20 cellular contexts compared by ENCODE assay signal in genomic region chr19:47070756-47071155, GRCh38. TPM values are rescaled to one million over a fixed set of nuclear protein-coding genes. Genes with fewer than 3 reads are reported as not detected.
DNase-seq lines count a peak whose midpoint lies in the region; ATAC-seq and TF ChIP-seq lines count a peak whose summit lies in the region.
"Had no signal": no experiment of that assay in that cellular context is flagged by ENCODE, and none has a peak within 500 bp of the region (broad histone marks: within the 10 kb centered on the region; RNA-seq: fewer than 3 reads in every experiment).

No MANE protein-coding gene starts in this region.

- DNase-seq in CD4-positive, CD25-positive, alpha-beta regulatory T cell: no peak
- DNase-seq in GM23338 (ENCODE audit: low spot score): no peak
- no peak for DNase-seq in chondrocyte (ENCODE audit: low spot score)
- DNase-seq in neural progenitor cell (ENCODE audit: low spot score): no peak
- no peak for DNase-seq in GM23248
- no peak for DNase-seq in right atrium auricular region (ENCODE audit: low spot score)
- DNase-seq in T-helper 17 cell: no peak
- DNase-seq: CD4-positive, alpha-beta memory T cell; DND-41; Kasumi-1; NCI-H1694; NCI-H2081; NCI-H2171; NCI-H345; NCI-H524; NCI-H774; Peyer's patch had no signal

- H3K27ac ChIP-seq in CD4-positive, CD25-positive, alpha-beta regulatory T cell (ENCODE audit: insufficient read depth, low read length, poor library complexity, severe bottlenecking): no peak overlapping the region
- H3K27ac ChIP-seq in GM23338 (ENCODE audit: low read depth) (peak overlapping the region; percentile 26; the same call in 1 of the 2 replicates), neural progenitor cell (no peak overlapping the region), GM23248 (no peak overlapping the region), right atrium auricular region (no peak overlapping the region)
- H3K27ac ChIP-seq: Peyer's patch had no signal

- H3K9me2 ChIP-seq in GM23338 (ENCODE audit: insufficient read depth) (no peaks in the 10 kb centered on the region), GM23248 (ENCODE audit: insufficient read depth) (no peaks in the 10 kb centered on the region)

- H3K79me2 ChIP-seq in GM23338 (replicated peaks; ENCODE audit: insufficient read depth) (peaks cover 14% of the 10 kb centered on the region; the same call in 1 of the 2 replicates), neural progenitor cell (ENCODE audit: low read depth) (peaks cover 5% of the 10 kb centered on the region), GM23248 (ENCODE audit: insufficient read depth) (peaks cover 32% of the 10 kb centered on the region; the same call in 1 of the 2 replicates)

- H3K27me3 Mint-ChIP-seq in CD4-positive, CD25-positive, alpha-beta regulatory T cell: no peaks in the 10 kb centered on the region
- H3K27me3 Mint-ChIP-seq in GM23338 (ENCODE audit: insufficient read depth, low read depth, poor library complexity): peaks cover 23% of the 10 kb centered on the region
- H3K27me3 Mint-ChIP-seq in chondrocyte (ENCODE audit: low read depth): no peaks in the 10 kb centered on the region
- peaks cover 4% of the 10 kb centered on the region for H3K27me3 Mint-ChIP-seq in neural progenitor cell (ENCODE audit: insufficient read depth, low read depth)
- H3K27me3 Mint-ChIP-seq in T-helper 17 cell: no peaks in the 10 kb centered on the region
- H3K27me3 Mint-ChIP-seq: CD4-positive, alpha-beta memory T cell had no signal

- no peak overlapping the region for H3K9ac ChIP-seq in neural progenitor cell
- no peak overlapping the region for H3K9ac ChIP-seq in GM23248

- ATAC-seq in CD4-positive, CD25-positive, alpha-beta regulatory T cell (ENCODE audit: low read depth in 2 of 2): no peak
- no peak for ATAC-seq in GM23338
- ATAC-seq in T-helper 17 cell: no peak
- ATAC-seq in GM18519 (IDR thresholded peaks at IDR 0.05; ENCODE audit: low FRiP score, unreplicated experiment): no peak
- ATAC-seq: GM12878 had no signal

- H2AFZ ChIP-seq in GM23338 (no peak overlapping the region), neural progenitor cell (replicated peaks) (no peak overlapping the region), GM23248 (no peak overlapping the region)

- no peaks in the 10 kb centered on the region for H3K9me3 ChIP-seq in CD4-positive, CD25-positive, alpha-beta regulatory T cell (ENCODE audit: control insufficient read depth in 2 of 2, low read length in 2 of 2)
- H3K9me3 ChIP-seq in neural progenitor cell (ENCODE audit: low read depth) (no peaks in the 10 kb centered on the region), GM23248 (ENCODE audit: low read depth) (no peaks in the 10 kb centered on the region), right atrium auricular region (no peaks in the 10 kb centered on the region), T-helper 17 cell (ENCODE audit: control insufficient read depth, low read length, poor library complexity, severe bottlenecking) (no peaks in the 10 kb centered on the region)
- H3K9me3 ChIP-seq: HAP-1, Peyer's patch had no signal

- H3K36me3 ChIP-seq in CD4-positive, CD25-positive, alpha-beta regulatory T cell (ENCODE audit: control insufficient read depth, insufficient read depth, low read length): peaks cover 80% of the 10 kb centered on the region
- H3K36me3 ChIP-seq in GM23338 (ENCODE audit: insufficient read depth) (peaks cover 6% of the 10 kb centered on the region; the same call in 1 of the 2 replicates), neural progenitor cell (no peaks in the 10 kb centered on the region), GM23248 (ENCODE audit: low read depth) (peaks cover 5% of the 10 kb centered on the region; the same call in 1 of the 2 replicates), right atrium auricular region (peaks cover 62% of the 10 kb centered on the region)

- no peaks in the 10 kb centered on the region for H3K4me1 ChIP-seq in CD4-positive, CD25-positive, alpha-beta regulatory T cell (ENCODE audit: control insufficient read depth, insufficient read depth, low read length, poor library complexity, severe bottlenecking)
- no peaks in the 10 kb centered on the region for H3K4me1 ChIP-seq in GM23338 (ENCODE audit: insufficient read depth)
- no peaks in the 10 kb centered on the region for H3K4me1 ChIP-seq in neural progenitor cell
- H3K4me1 ChIP-seq in GM23248 (ENCODE audit: insufficient read depth): no peaks in the 10 kb centered on the region
- peaks cover 0 to 7% of the 10 kb centered on the region in 2 donors for H3K4me1 ChIP-seq in right atrium auricular region
- H3K4me1 ChIP-seq: HAP-1, Peyer's patch had no signal

- H3K27ac Mint-ChIP-seq in CD4-positive, CD25-positive, alpha-beta regulatory T cell: peak overlapping the region in 2 of 3 donors; percentile 54 to 80
- H3K27ac Mint-ChIP-seq in GM23338 (0 out of 2 replicates have a peak overlapping the region, but pooled peaks have one; percentile 52), chondrocyte (ENCODE audit: unreplicated experiment) (peak overlapping the region; percentile 43), neural progenitor cell (peak overlapping the region; percentile 21), T-helper 17 cell (no peak overlapping the region)

- H3K27me3 ChIP-seq in CD4-positive, CD25-positive, alpha-beta regulatory T cell (ENCODE audit: control insufficient read depth, insufficient read depth, low read length): no peaks in the 10 kb centered on the region
- H3K27me3 ChIP-seq in GM23338 (ENCODE audit: insufficient read depth): no peaks in the 10 kb centered on the region
- no peaks in the 10 kb centered on the region for H3K27me3 ChIP-seq in neural progenitor cell
- no peaks in the 10 kb centered on the region for H3K27me3 ChIP-seq in GM23248 (replicated peaks; ENCODE audit: insufficient read depth)
- no peaks in the 10 kb centered on the region for H3K27me3 ChIP-seq in right atrium auricular region
- H3K27me3 ChIP-seq: Peyer's patch had no signal

- no peaks in the 10 kb centered on the region for H3K9me3 Mint-ChIP-seq in CD4-positive, CD25-positive, alpha-beta regulatory T cell
- H3K9me3 Mint-ChIP-seq in GM23338 (no peaks in the 10 kb centered on the region), chondrocyte (ENCODE audit: low read depth) (no peaks in the 10 kb centered on the region), neural progenitor cell (no peaks in the 10 kb centered on the region)
- H3K9me3 Mint-ChIP-seq: CD4-positive, alpha-beta memory T cell had no signal

- peaks cover 0 to 13% (median 6%) of the 10 kb centered on the region in 4 donors for H3K4me1 Mint-ChIP-seq in CD4-positive, CD25-positive, alpha-beta regulatory T cell
- H3K4me1 Mint-ChIP-seq in GM23338 (no peaks in the 10 kb centered on the region; the same call in 2 of the 3 replicates), chondrocyte (ENCODE audit: low read depth) (no peaks in the 10 kb centered on the region), neural progenitor cell (peaks cover 3% of the 10 kb centered on the region), T-helper 17 cell (peaks cover 11% of the 10 kb centered on the region)

- in situ Hi-C loops in GM23248 (cut with MboI): no loop called here

- no peak overlapping the region for H3K4me3 Mint-ChIP-seq in CD4-positive, CD25-positive, alpha-beta regulatory T cell
- no peak overlapping the region for H3K4me3 Mint-ChIP-seq in GM23338
- no peak overlapping the region for H3K4me3 Mint-ChIP-seq in chondrocyte (ENCODE audit: unreplicated experiment)
- H3K4me3 Mint-ChIP-seq in neural progenitor cell: no peak overlapping the region
- no peak overlapping the region for H3K4me3 Mint-ChIP-seq in T-helper 17 cell
- H3K4me3 Mint-ChIP-seq: CD4-positive, alpha-beta memory T cell had no signal

- TF ChIP-seq CTCF in GM23338 (conservative IDR thresholded peaks at IDR 0.05; ENCODE audit: low read depth in 2 of 2): 0 out of 4 replicates have a peak, but pooled peaks of 1 of the 2 experiments have one; percentile 8
- no peak for TF ChIP-seq CTCF in chondrocyte (IDR thresholded peaks at IDR 0.05)
- no peak for TF ChIP-seq CTCF in neural progenitor cell (IDR thresholded peaks at IDR 0.05)
- TF ChIP-seq CTCF in right atrium auricular region (IDR thresholded peaks at IDR 0.05): no peak

- H3F3A ChIP-seq in GM23338 (replicated peaks; ENCODE audit: low read depth): peaks cover 2% of the 10 kb centered on the region; the same call in 1 of the 2 replicates
- H3F3A ChIP-seq in neural progenitor cell (ENCODE audit: low read depth): no peaks in the 10 kb centered on the region
- no peaks in the 10 kb centered on the region for H3F3A ChIP-seq in GM23248 (ENCODE audit: insufficient read depth)

- H3K4me2 ChIP-seq in GM23338 (no peak overlapping the region), neural progenitor cell (no peak overlapping the region), GM23248 (ENCODE audit: unreplicated experiment) (no peak overlapping the region)

- WGBS in GM23248 (ENCODE audit: low coverage in 1 of 2, low lambda C conversion rate in 2 of 2, missing lambda C conversion rate in 2 of 2), 2 experiments: 91% methylated on average over 17 to 18 of the region's 18 CpGs

- peaks cover 37% of the 10 kb centered on the region for H4K20me1 ChIP-seq in GM23338 (replicated peaks; ENCODE audit: insufficient read depth)
- peaks cover 36% of the 10 kb centered on the region for H4K20me1 ChIP-seq in neural progenitor cell (ENCODE audit: low read depth)
- H4K20me1 ChIP-seq in GM23248 (ENCODE audit: insufficient read depth): no peaks in the 10 kb centered on the region

- no peak overlapping the region for H3K4me3 ChIP-seq in CD4-positive, CD25-positive, alpha-beta regulatory T cell (ENCODE audit: low read depth, low read length)
- H3K4me3 ChIP-seq in GM23338: no peak overlapping the region
- no peak overlapping the region for H3K4me3 ChIP-seq in neural progenitor cell
- H3K4me3 ChIP-seq in GM23248: no peak overlapping the region
- no peak overlapping the region for H3K4me3 ChIP-seq in right atrium auricular region
- H3K4me3 ChIP-seq: GM12878, HAP-1, Peyer's patch had no signal

- peaks cover 36% of the 10 kb centered on the region for H3K36me3 Mint-ChIP-seq in CD4-positive, CD25-positive, alpha-beta regulatory T cell
- H3K36me3 Mint-ChIP-seq in GM23338 (ENCODE audit: low read depth): peaks cover 65% of the 10 kb centered on the region
- H3K36me3 Mint-ChIP-seq in chondrocyte (ENCODE audit: low read depth): peaks cover 22% of the 10 kb centered on the region
- peaks cover 25% of the 10 kb centered on the region for H3K36me3 Mint-ChIP-seq in neural progenitor cell
- H3K36me3 Mint-ChIP-seq in T-helper 17 cell (ENCODE audit: low read depth): peaks cover 2% of the 10 kb centered on the region

RNA-seq across cellular contexts. Expression of gene TMEM160, which starts 22.3 kb away (rescaled TPM):
- total RNA-seq in CD4-positive, CD25-positive, alpha-beta regulatory T cell: 27.4 TPM
- polyA plus RNA-seq in CD4-positive, CD25-positive, alpha-beta regulatory T cell: 100 to 1,000 TPM; 101 to 160 (median 144) TPM
- total RNA-seq in GM23338 (2014; rRNA removed; shearing (Covaris generic)): 53.0 and 60.4 TPM in 2 replicates
- polyA plus RNA-seq in GM23338 (2016; fragmentation: Nextera tagmentation; extraction: Ambion mirVana): 251 and 255 TPM in 2 replicates
- 35.8 to 37.6 TPM (median 37.3 TPM) in 3 replicates for total RNA-seq in chondrocyte
- 8.0 and 66.2 TPM in 2 replicates for total RNA-seq in neural progenitor cell (ENCODE audit: low replicate concordance)
- 21.7 and 23.8 TPM in 2 replicates for total RNA-seq in GM23248 (2014; rRNA removed; shearing (Covaris generic))
- 57.8 and 64.1 TPM in 2 replicates for polyA plus RNA-seq in GM23248 (2016; fragmentation: Nextera tagmentation; extraction: Ambion mirVana)
- total RNA-seq in right atrium auricular region: 10 to 100 TPM; 47.8 to 51.0 TPM
- 10 to 100 TPM; 22.2 to 26.1 TPM for total RNA-seq in T-helper 17 cell

RNA-seq across cellular contexts. Expression of gene ZC3H4, which starts 42.8 kb away (rescaled TPM):
- 84.7 TPM for total RNA-seq in CD4-positive, CD25-positive, alpha-beta regulatory T cell
- under 1 TPM; 0.58 to 0.84 (median 0.69) TPM for polyA plus RNA-seq in CD4-positive, CD25-positive, alpha-beta regulatory T cell
- total RNA-seq in GM23338 (2014; rRNA removed; shearing (Covaris generic)): 33.8 and 36.9 TPM in 2 replicates
- 26.7 and 29.4 TPM in 2 replicates for polyA plus RNA-seq in GM23338 (2016; fragmentation: Nextera tagmentation; extraction: Ambion mirVana)
- total RNA-seq in chondrocyte: 43.5 to 54.2 TPM (median 46.2 TPM) in 3 replicates
- total RNA-seq in neural progenitor cell (ENCODE audit: low replicate concordance): 19.1 and 29.1 TPM in 2 replicates
- total RNA-seq in GM23248 (2014; rRNA removed; shearing (Covaris generic)): 9.1 and 9.9 TPM in 2 replicates
- 6.0 and 7.0 TPM in 2 replicates for polyA plus RNA-seq in GM23248 (2016; fragmentation: Nextera tagmentation; extraction: Ambion mirVana)
- total RNA-seq in right atrium auricular region: 10 to 100 TPM; 15.4 to 18.0 TPM
- total RNA-seq in T-helper 17 cell: 10 to 100 TPM; 58.4 to 60.7 TPM

RNA-seq across cellular contexts. Expression of gene NPAS1, which starts 51.1 kb away (rescaled TPM):
- total RNA-seq in CD4-positive, CD25-positive, alpha-beta regulatory T cell: 1.5 TPM
- polyA plus RNA-seq in CD4-positive, CD25-positive, alpha-beta regulatory T cell: under 1 TPM in 1 of 4 donors, not detected in 3; 0.53 TPM
- total RNA-seq in GM23338 (2014; rRNA removed; shearing (Covaris generic)): 5.0 and 5.6 TPM in 2 replicates
- polyA plus RNA-seq in GM23338 (2016; fragmentation: Nextera tagmentation; extraction: Ambion mirVana) (9.7 and 9.8 TPM in 2 replicates), GM23248 (2016; fragmentation: Nextera tagmentation; extraction: Ambion mirVana) (21.1 and 23.2 TPM in 2 replicates)
- total RNA-seq in chondrocyte (1.0 to 1.8 TPM (median 1.7 TPM) in 3 replicates), neural progenitor cell (ENCODE audit: low replicate concordance) (1.2 and 4.3 TPM in 2 replicates), right atrium auricular region (under 1 TPM in 1 of 2 donors, not detected in 1; 0.39 TPM), T-helper 17 cell (under 1 TPM; 0.47 to 0.76 TPM)
- 8.6 and 10.6 TPM in 2 replicates for total RNA-seq in GM23248 (2014; rRNA removed; shearing (Covaris generic))
- total RNA-seq: Peyer's patch had no signal
- polyA plus RNA-seq: CD4-positive, alpha-beta memory T cell had no signal

RNA-seq across cellular contexts. Expression of gene SAE1, which starts 59.9 kb away (rescaled TPM):
- 45.5 TPM for total RNA-seq in CD4-positive, CD25-positive, alpha-beta regulatory T cell
- polyA plus RNA-seq in CD4-positive, CD25-positive, alpha-beta regulatory T cell: 100 to 1,000 TPM; 106 to 127 (median 115) TPM
- total RNA-seq in GM23338 (2014; rRNA removed; shearing (Covaris generic)): 236 and 258 TPM in 2 replicates
- polyA plus RNA-seq in GM23338 (2016; fragmentation: Nextera tagmentation; extraction: Ambion mirVana) (108 and 115 TPM in 2 replicates), GM23248 (2016; fragmentation: Nextera tagmentation; extraction: Ambion mirVana) (143 and 154 TPM in 2 replicates)
- total RNA-seq in chondrocyte (91.2 to 107 TPM (median 95.7 TPM) in 3 replicates), neural progenitor cell (ENCODE audit: low replicate concordance) (258 and 305 TPM in 2 replicates), right atrium auricular region (10 to 100 TPM; 43.7 to 48.7 TPM), T-helper 17 cell (10 to 100 TPM; 36.2 to 37.0 TPM)
- 132 and 177 TPM in 2 replicates for total RNA-seq in GM23248 (2014; rRNA removed; shearing (Covaris generic))
